8 cellular contexts compared by ENCODE assay signal in genomic region chrX:63754860-63755579, GRCh38. TPM values are rescaled to one million over a fixed set of nuclear protein-coding genes. Genes with fewer than 3 reads are reported as not detected.
DNase-seq lines count a peak whose midpoint lies in the region; ATAC-seq and TF ChIP-seq lines count a peak whose summit lies in the region.

No MANE protein-coding gene starts in this region.

- H3K4me3 ChIP-seq in DND-41 (ENCODE audit: low read depth in 1 of 2, low read length in 2 of 2): peak overlapping the region; percentile 70 to 97; a peak in 3 of 4 replicates

- peak overlapping the region; percentile 86 for H2AFZ ChIP-seq in DND-41 (ENCODE audit: low read depth, low read length)

- peak overlapping the region; percentile 99 for H3K27ac ChIP-seq in DND-41 (ENCODE audit: low read length)

- no peaks in the 10 kb centered on the region for H3K9me3 Mint-ChIP-seq in activated T-helper 17 cell treated with anti-CD3 and anti-CD28 coated beads, Interleukin-2, amount 50 U/mL, for 72 hours
- peaks cover 0 to 2% (median 0%) of the 10 kb centered on the region in 7 donors for H3K9me3 Mint-ChIP-seq in naive B cell
- no peaks in the 10 kb centered on the region for H3K9me3 Mint-ChIP-seq in stimulated activated effector memory CD8-positive, alpha-beta T cell treated with anti-CD3 and anti-CD28 coated beads, Interleukin-12 subunit alpha, Interleukin-12 subunit beta, amount 100 ng/mL, for 72 hours

- H3K27me3 Mint-ChIP-seq in activated T-helper 17 cell treated with anti-CD3 and anti-CD28 coated beads, Interleukin-2, amount 50 U/mL, for 72 hours: no peaks in the 10 kb centered on the region
- no peaks in the 10 kb centered on the region for H3K27me3 Mint-ChIP-seq in naive B cell

- peaks cover 47% of the 10 kb centered on the region for H3K79me2 ChIP-seq in DND-41 (ENCODE audit: insufficient read depth, low read length)

- peak overlapping the region; percentile 97 for H3K27ac Mint-ChIP-seq in activated T-helper 17 cell treated with anti-CD3 and anti-CD28 coated beads, Interleukin-2, amount 50 U/mL, for 72 hours
- H3K27ac Mint-ChIP-seq in naive B cell: peak overlapping the region; percentile 89 to 99 (median 95)
- H3K27ac Mint-ChIP-seq in stimulated activated effector memory CD8-positive, alpha-beta T cell treated with anti-CD3 and anti-CD28 coated beads, Interleukin-12 subunit alpha, Interleukin-12 subunit beta, amount 100 ng/mL, for 72 hours: peak overlapping the region; percentile 97

- H3K4me3 Mint-ChIP-seq in activated T-helper 17 cell treated with anti-CD3 and anti-CD28 coated beads, Interleukin-2, amount 50 U/mL, for 72 hours: peak overlapping the region; percentile 91
- peak overlapping the region; percentile 91 to 100 (median 98) for H3K4me3 Mint-ChIP-seq in naive B cell
- H3K4me3 Mint-ChIP-seq in stimulated activated effector memory CD8-positive, alpha-beta T cell treated with anti-CD3 and anti-CD28 coated beads, Interleukin-12 subunit alpha, Interleukin-12 subunit beta, amount 100 ng/mL, for 72 hours: peak overlapping the region; percentile 92

- peaks cover 32% of the 10 kb centered on the region for H3K4me1 ChIP-seq in DND-41 (ENCODE audit: insufficient read depth, low read length)

- H3K9me3 ChIP-seq in DND-41 (ENCODE audit: insufficient read depth, low read length, severe bottlenecking): no peaks in the 10 kb centered on the region

- H3K4me2 ChIP-seq in DND-41 (ENCODE audit: insufficient read depth, low read length): peak overlapping the region; percentile 83

- no peak for TF ChIP-seq CTCF in DND-41 (IDR thresholded peaks at IDR 0.05; ENCODE audit: borderline replicate concordance, extremely low read depth, low read length, poor library complexity, severe bottlenecking)

- H4K20me1 ChIP-seq in DND-41 (ENCODE audit: insufficient read depth, low read length): no peaks in the 10 kb centered on the region

- peak overlapping the region; percentile 74 for H3K9ac ChIP-seq in DND-41 (ENCODE audit: low read depth, low read length)

- peak; percentile 96 for ATAC-seq in DND-41 (ENCODE audit: insufficient read depth, low read depth)
- peak; percentile 97 for ATAC-seq in GM21825 (IDR thresholded peaks at IDR 0.05; ENCODE audit: unreplicated experiment)
- peak; percentile 97 for ATAC-seq in activated T-helper 17 cell treated with anti-CD3 and anti-CD28 coated beads, Interleukin-2, amount 50 U/mL, for 72 hours (replicated peaks)
- ATAC-seq in naive B cell (ENCODE audit: low read depth in 2 of 2): peak; percentile 96 to 97
- ATAC-seq in stimulated activated effector memory CD8-positive, alpha-beta T cell treated with anti-CD3 and anti-CD28 coated beads, Interleukin-12 subunit alpha, Interleukin-12 subunit beta, amount 100 ng/mL, for 72 hours: peak; percentile 95

- no peaks in the 10 kb centered on the region for H3K36me3 Mint-ChIP-seq in activated T-helper 17 cell treated with anti-CD3 and anti-CD28 coated beads, Interleukin-2, amount 50 U/mL, for 72 hours (ENCODE audit: low read depth)
- H3K36me3 Mint-ChIP-seq in naive B cell: peaks cover 0 to 12% of the 10 kb centered on the region in 2 donors
- peaks cover 16% of the 10 kb centered on the region for H3K36me3 Mint-ChIP-seq in stimulated activated effector memory CD8-positive, alpha-beta T cell treated with anti-CD3 and anti-CD28 coated beads, Interleukin-12 subunit alpha, Interleukin-12 subunit beta, amount 100 ng/mL, for 72 hours

- no peaks in the 10 kb centered on the region for H3K36me3 ChIP-seq in DND-41 (ENCODE audit: insufficient read depth, low read length)

- peaks cover 14% of the 10 kb centered on the region for H3K4me1 Mint-ChIP-seq in activated T-helper 17 cell treated with anti-CD3 and anti-CD28 coated beads, Interleukin-2, amount 50 U/mL, for 72 hours
- H3K4me1 Mint-ChIP-seq in naive B cell: peaks cover 24 to 29% (median 25%) of the 10 kb centered on the region in 3 donors
- peaks cover 55% of the 10 kb centered on the region for H3K4me1 Mint-ChIP-seq in stimulated activated effector memory CD8-positive, alpha-beta T cell treated with anti-CD3 and anti-CD28 coated beads, Interleukin-12 subunit alpha, Interleukin-12 subunit beta, amount 100 ng/mL, for 72 hours

- H3K27me3 ChIP-seq in DND-41 (ENCODE audit: insufficient read depth, low read length, poor library complexity): no peaks in the 10 kb centered on the region

- peak; percentile 93 for DNase-seq in DND-41
- peak; percentile 84 to 86 for DNase-seq in Kasumi-1 (lab: John Stamatoyannopoulos, UW)
- peak; percentile 95 for DNase-seq in RPMI7951 (ENCODE audit: low read depth)
- DNase-seq in fibroblast of gingiva (ENCODE audit: low read depth): peak; percentile 95
- peak; percentile 85 for DNase-seq in naive B cell
- peak; percentile 61 to 85 for DNase-seq in stimulated activated effector memory CD8-positive, alpha-beta T cell treated with anti-CD3 and anti-CD28 coated beads, Interleukin-12 subunit alpha, Interleukin-12 subunit beta, amount 100 ng/mL, for 72 hours (ENCODE audit: low spot score in 2 of 2)

RNA-seq across cellular contexts. Expression of gene ARHGEF9, which starts 30.0 kb away (rescaled TPM):
- 12.2 and 12.4 TPM in 2 replicates for total RNA-seq in RPMI7951 (2014; rRNA removed; shearing (Covaris generic))
- total RNA-seq in activated T-helper 17 cell treated with anti-CD3 and anti-CD28 coated beads, Interleukin-2, amount 50 U/mL, for 72 hours: 10 to 100 TPM; 16.9 to 17.9 TPM
- polyA plus RNA-seq in naive B cell (ENCODE audit: low read depth in 6 of 6): 10 to 100 TPM in 2 of 6 donors, 1 to 10 TPM in 4; 6.0 to 11.2 (median 7.0) TPM

Comparison
In these comparisons a context has a peak if more than half of its experiments do, and no peak if none do; other contexts are left out.
1. Peak in every context shown above with its lines: DNase-seq, ATAC-seq, H3K4me3 ChIP-seq and H3K27ac ChIP-seq.